In genomic region chr18:71643822-71644221, GRCh38 we compare ENCODE assay signal across 28 cellular contexts.
DNase-seq lines count a peak whose midpoint lies in the region; ATAC-seq, FAIRE-seq and TF ChIP-seq lines count a peak whose summit lies in the region.
"Had no signal": no experiment of that assay in that cellular context is flagged by ENCODE, and none has a peak within 500 bp of the region (broad histone marks: within the 10 kb centered on the region; RNA-seq: fewer than 3 reads in every experiment).

No MANE protein-coding gene starts in this region.

- TF ChIP-seq RAD21 in A549 (conservative IDR thresholded peaks at IDR 0.05 in 1 of 2, IDR thresholded peaks at IDR 0.05 in 1 of 2), result no peak

- H3K27me3 ChIP-seq in right atrium auricular region, result no peaks in the 10 kb centered on the region
- H3K27me3 ChIP-seq: BE2C; BLaER1; BLaER1 treated with 17β-estradiol and CSF1 and Interleukin-3, amounts not matched to agents 10 nM and 100 nM had no signal

- H3K27ac ChIP-seq in A549, result no peak overlapping the region
- H3K27ac ChIP-seq in HEK293 (ENCODE audit: extremely low read depth, low read depth, low read length), result no peak overlapping the region
- no peak overlapping the region for H3K27ac ChIP-seq in right atrium auricular region
- H3K27ac ChIP-seq: 22Rv1; BLaER1; BLaER1 treated with 17β-estradiol and CSF1 and Interleukin-3, amounts not matched to agents 10 nM and 100 nM; C4-2B had no signal

- 51% methylated on average over 12 of the region's 12 CpGs for WGBS in A549 (ENCODE audit: missing lambda C conversion rate)

- H3K36me3 ChIP-seq in HEK293 (ENCODE audit: control insufficient read depth in 2 of 2, insufficient read depth in 1 of 2, low read length in 2 of 2) (no peaks in the 10 kb centered on the region), right atrium auricular region (no peaks in the 10 kb centered on the region)
- H3K36me3 ChIP-seq: BE2C; BLaER1; BLaER1 treated with 17β-estradiol and CSF1 and Interleukin-3, amounts not matched to agents 10 nM and 100 nM had no signal

- no peak for TF ChIP-seq EP300 in A549 (IDR thresholded peaks at IDR 0.05)

- H3K9me3 ChIP-seq in A549 (no peaks in the 10 kb centered on the region), HEK293 (ENCODE audit: control insufficient read depth, insufficient read depth, low read depth, low read length) (no peaks in the 10 kb centered on the region), right atrium auricular region (no peaks in the 10 kb centered on the region)
- H3K9me3 ChIP-seq: BE2C; BLaER1; BLaER1 treated with 17β-estradiol and CSF1 and Interleukin-3, amounts not matched to agents 10 nM and 100 nM; Caco-2 had no signal

- no peak for DNase-seq in A549 (ENCODE audit: low read depth in 1 of 2, low spot score in 1 of 2)
- no peak for DNase-seq in right atrium auricular region (ENCODE audit: low spot score)
- no peak for DNase-seq in NCI-H748 (lab: John Stamatoyannopoulos, UW; ENCODE audit: unreplicated experiment)
- DNase-seq: 8988T; ACHN; AML-193; BE2C; C1 segment of cervical spinal cord; Caco-2; Calu3; CD4-positive, alpha-beta memory T cell; CD4-positive, alpha-beta T cell; CD4-positive, CD25-positive, alpha-beta regulatory T cell; CD8-positive, alpha-beta memory T cell; CD8-positive, alpha-beta T cell; COR-L47; DMS 273 treated with DMSO at 0.1 percent for 48 hours; DMS153; DMS53; DMS79; DMS79 treated with DMSO at 0.1 percent for 48 hours; DND-41; EL had no signal

- no peak overlapping the region for H3K4me3 ChIP-seq in A549
- no peak overlapping the region for H3K4me3 ChIP-seq in HEK293 (ENCODE audit: low read depth, low read length)
- no peak overlapping the region for H3K4me3 ChIP-seq in right atrium auricular region
- H3K4me3 ChIP-seq: BLaER1; BLaER1 treated with 17β-estradiol and CSF1 and Interleukin-3, amounts not matched to agents 10 nM and 100 nM had no signal

- no peak for ATAC-seq in A549
- ATAC-seq: CD8-positive, alpha-beta T cell had no signal

- no peak for TF ChIP-seq POLR2A in A549 (IDR thresholded peaks at IDR 0.05; ENCODE audit: low read length)

- no peak overlapping the region for H3K4me2 ChIP-seq in A549
- H3K4me2 ChIP-seq: BLaER1; BLaER1 treated with 17β-estradiol and CSF1 and Interleukin-3, amounts not matched to agents 10 nM and 100 nM had no signal

- TF ChIP-seq CTCF in A549 (IDR thresholded peaks at IDR 0.05), result no peak
- TF ChIP-seq CTCF in HEK293 (tag by site-specific recombination; IDR thresholded peaks at IDR 0.05), result no peak
- TF ChIP-seq CTCF in right atrium auricular region (IDR thresholded peaks at IDR 0.05), result no peak

- FAIRE-seq in A549 (lab: Jason Lieb, UNC), result no peak

- H3K4me1 ChIP-seq in A549 (no peaks in the 10 kb centered on the region), HEK293 (ENCODE audit: control insufficient read depth, insufficient read depth, low read length) (no peaks in the 10 kb centered on the region), right atrium auricular region (no peaks in the 10 kb centered on the region)
- H3K4me1 ChIP-seq: BE2C; BLaER1; BLaER1 treated with 17β-estradiol and CSF1 and Interleukin-3, amounts not matched to agents 10 nM and 100 nM; Caco-2 had no signal

- POLR2A ChIA-PET in A549 (lab: Yijun Ruan, JAX) (no interaction called here), HEK293 (lab: Yijun Ruan, JAX) (no interaction called here)

- CTCF ChIA-PET in A549 (lab: Yijun Ruan, JAX) (no interaction called here), HEK293 (lab: Yijun Ruan, JAX) (no interaction called here)

TF ChIP-seq in A549, 52 proteins besides CTCF, POLR2A, EP300 and RAD21:
- TF ChIP-seq ZC3H11A (IDR thresholded peaks at IDR 0.05) (peak; percentile 31; the same call in 1 of the 2 replicates), MAFK (IDR thresholded peaks at IDR 0.05; ENCODE audit: partially characterized antibody) (no peak)

TF ChIP-seq in HEK293, 187 proteins besides CTCF, POLR2A, EP300 and RAD21 (continues in another document):
- peak; percentile 28; the same call in 1 of the 2 replicates for TF ChIP-seq ZBTB8A (tag by site-specific recombination; IDR thresholded peaks at IDR 0.05)
- peak; percentile 48; the same call in 1 of the 2 replicates for TF ChIP-seq ZNF140 (tag by site-specific recombination; IDR thresholded peaks at IDR 0.05)
- TF ChIP-seq ZNF202 (tag by site-specific recombination; IDR thresholded peaks at IDR 0.05; ENCODE audit: borderline replicate concordance), result peak; percentile 19; the same call in 1 of the 2 replicates
- peak; percentile 57 for TF ChIP-seq ZNF426 (tag by site-specific recombination; IDR thresholded peaks at IDR 0.05)
- TF ChIP-seq ZNF394 (tag by site-specific recombination; IDR thresholded peaks at IDR 0.05; ENCODE audit: borderline replicate concordance), result peak; percentile 62; the same call in 1 of the 2 replicates
- TF ChIP-seq MEIS1 (CRISPR knock-in tag; IDR thresholded peaks at IDR 0.05; ENCODE audit: borderline replicate concordance), result no peak
- TF ChIP-seq ZNF558 (tag by site-specific recombination; IDR thresholded peaks at IDR 0.05), result 0 out of 2 replicates have a peak, but pooled peaks have one; percentile 26
- TF ChIP-seq ZNF423 (tag by site-specific recombination; IDR thresholded peaks at IDR 0.05), result no peak
- TF ChIP-seq, protein P1, sequence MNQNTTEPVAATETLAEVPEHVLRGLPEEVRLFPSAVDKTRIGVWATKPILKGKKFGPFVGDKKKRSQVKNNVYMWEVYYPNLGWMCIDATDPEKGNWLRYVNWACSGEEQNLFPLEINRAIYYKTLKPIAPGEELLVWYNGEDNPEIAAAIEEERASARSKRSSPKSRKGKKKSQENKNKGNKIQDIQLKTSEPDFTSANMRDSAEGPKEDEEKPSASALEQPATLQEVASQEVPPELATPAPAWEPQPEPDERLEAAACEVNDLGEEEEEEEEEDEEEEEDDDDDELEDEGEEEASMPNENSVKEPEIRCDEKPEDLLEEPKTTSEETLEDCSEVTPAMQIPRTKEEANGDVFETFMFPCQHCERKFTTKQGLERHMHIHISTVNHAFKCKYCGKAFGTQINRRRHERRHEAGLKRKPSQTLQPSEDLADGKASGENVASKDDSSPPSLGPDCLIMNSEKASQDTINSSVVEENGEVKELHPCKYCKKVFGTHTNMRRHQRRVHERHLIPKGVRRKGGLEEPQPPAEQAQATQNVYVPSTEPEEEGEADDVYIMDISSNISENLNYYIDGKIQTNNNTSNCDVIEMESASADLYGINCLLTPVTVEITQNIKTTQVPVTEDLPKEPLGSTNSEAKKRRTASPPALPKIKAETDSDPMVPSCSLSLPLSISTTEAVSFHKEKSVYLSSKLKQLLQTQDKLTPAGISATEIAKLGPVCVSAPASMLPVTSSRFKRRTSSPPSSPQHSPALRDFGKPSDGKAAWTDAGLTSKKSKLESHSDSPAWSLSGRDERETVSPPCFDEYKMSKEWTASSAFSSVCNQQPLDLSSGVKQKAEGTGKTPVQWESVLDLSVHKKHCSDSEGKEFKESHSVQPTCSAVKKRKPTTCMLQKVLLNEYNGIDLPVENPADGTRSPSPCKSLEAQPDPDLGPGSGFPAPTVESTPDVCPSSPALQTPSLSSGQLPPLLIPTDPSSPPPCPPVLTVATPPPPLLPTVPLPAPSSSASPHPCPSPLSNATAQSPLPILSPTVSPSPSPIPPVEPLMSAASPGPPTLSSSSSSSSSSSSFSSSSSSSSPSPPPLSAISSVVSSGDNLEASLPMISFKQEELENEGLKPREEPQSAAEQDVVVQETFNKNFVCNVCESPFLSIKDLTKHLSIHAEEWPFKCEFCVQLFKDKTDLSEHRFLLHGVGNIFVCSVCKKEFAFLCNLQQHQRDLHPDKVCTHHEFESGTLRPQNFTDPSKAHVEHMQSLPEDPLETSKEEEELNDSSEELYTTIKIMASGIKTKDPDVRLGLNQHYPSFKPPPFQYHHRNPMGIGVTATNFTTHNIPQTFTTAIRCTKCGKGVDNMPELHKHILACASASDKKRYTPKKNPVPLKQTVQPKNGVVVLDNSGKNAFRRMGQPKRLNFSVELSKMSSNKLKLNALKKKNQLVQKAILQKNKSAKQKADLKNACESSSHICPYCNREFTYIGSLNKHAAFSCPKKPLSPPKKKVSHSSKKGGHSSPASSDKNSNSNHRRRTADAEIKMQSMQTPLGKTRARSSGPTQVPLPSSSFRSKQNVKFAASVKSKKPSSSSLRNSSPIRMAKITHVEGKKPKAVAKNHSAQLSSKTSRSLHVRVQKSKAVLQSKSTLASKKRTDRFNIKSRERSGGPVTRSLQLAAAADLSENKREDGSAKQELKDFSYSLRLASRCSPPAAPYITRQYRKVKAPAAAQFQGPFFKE (tag by site-specific recombination; IDR thresholded peaks at IDR 0.05; ENCODE audit: borderline replicate concordance), result no peak
- TF ChIP-seq ZNF629 (tag by site-specific recombination; IDR thresholded peaks at IDR 0.05), result peak; percentile 28; the same call in 1 of the 2 replicates
- no peak for TF ChIP-seq ZNF350 (tag by site-specific recombination; IDR thresholded peaks at IDR 0.05)
- TF ChIP-seq, protein P2, sequence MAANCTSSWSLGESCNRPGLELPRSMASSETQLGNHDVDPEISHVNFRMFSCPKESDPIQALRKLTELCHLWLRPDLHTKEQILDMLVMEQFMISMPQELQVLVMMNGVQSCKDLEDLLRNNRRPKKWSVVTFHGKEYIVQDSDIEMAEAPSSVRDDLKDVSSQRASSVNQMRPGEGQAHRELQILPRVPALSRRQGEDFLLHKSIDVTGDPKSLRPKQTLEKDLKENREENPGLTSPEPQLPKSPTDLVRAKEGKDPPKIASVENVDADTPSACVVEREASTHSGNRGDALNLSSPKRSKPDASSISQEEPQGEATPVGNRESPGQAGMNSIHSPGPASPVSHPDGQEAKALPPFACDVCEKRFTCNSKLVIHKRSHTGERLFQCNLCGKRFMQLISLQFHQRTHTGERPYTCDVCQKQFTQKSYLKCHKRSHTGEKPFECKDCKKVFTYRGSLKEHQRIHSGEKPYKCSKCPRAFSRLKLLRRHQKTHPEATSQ (tag by site-specific recombination; IDR thresholded peaks at IDR 0.05), result no peak
- peak; percentile 27; the same call in 1 of the 2 replicates for TF ChIP-seq ZXDB (tag by site-specific recombination; IDR thresholded peaks at IDR 0.05)
- TF ChIP-seq, protein P3, sequence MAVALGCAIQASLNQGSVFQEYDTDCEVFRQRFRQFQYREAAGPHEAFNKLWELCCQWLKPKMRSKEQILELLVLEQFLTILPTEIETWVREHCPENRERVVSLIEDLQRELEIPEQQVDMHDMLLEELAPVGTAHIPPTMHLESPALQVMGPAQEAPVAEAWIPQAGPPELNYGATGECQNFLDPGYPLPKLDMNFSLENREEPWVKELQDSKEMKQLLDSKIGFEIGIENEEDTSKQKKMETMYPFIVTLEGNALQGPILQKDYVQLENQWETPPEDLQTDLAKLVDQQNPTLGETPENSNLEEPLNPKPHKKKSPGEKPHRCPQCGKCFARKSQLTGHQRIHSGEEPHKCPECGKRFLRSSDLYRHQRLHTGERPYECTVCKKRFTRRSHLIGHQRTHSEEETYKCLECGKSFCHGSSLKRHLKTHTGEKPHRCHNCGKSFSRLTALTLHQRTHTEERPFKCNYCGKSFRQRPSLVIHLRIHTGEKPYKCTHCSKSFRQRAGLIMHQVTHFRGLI (tag by site-specific recombination; IDR thresholded peaks at IDR 0.05), result no peak
- TF ChIP-seq ZNF175 (tag by site-specific recombination; IDR thresholded peaks at IDR 0.05), result no peak
- TF ChIP-seq ZNF354C (tag by site-specific recombination; IDR thresholded peaks at IDR 0.05; ENCODE audit: borderline replicate concordance, low read depth), result no peak
